ENCODE assay signal across 2 cellular contexts in genomic region chr6:125163339-125163738, GRCh38.
TF ChIP-seq lines count a peak whose summit lies in the region.
"Not testable (repeated sequence)": the region's sequence is repeated elsewhere in the genome, so short reads cannot be mapped to it uniquely, and the experiment has no call there.

No MANE protein-coding gene starts in this region.

TF ChIP-seq in K562, 482 proteins besides CTCF, POLR2A, EP300 and RAD21:
- TF ChIP-seq CEBPG (CRISPR knock-in tag; IDR thresholded peaks at IDR 0.05) (peak; percentile 54), CEBPG (tag; conservative IDR thresholded peaks at IDR 0.05 in 1 of 2, IDR thresholded peaks at IDR 0.05 in 1 of 2) (peak; percentile 44 to 89; a peak in 3 of 4 replicates), CEBPB (tag; IDR thresholded peaks at IDR 0.05) (0 out of 2 replicates have a peak, but pooled peaks have one; percentile 31), ZNF384 (IDR thresholded peaks at IDR 0.05; ENCODE audit: low read depth, low read length) (0 out of 2 replicates have a peak, but pooled peaks have one; percentile 11)
- TF ChIP-seq, protein P1, sequence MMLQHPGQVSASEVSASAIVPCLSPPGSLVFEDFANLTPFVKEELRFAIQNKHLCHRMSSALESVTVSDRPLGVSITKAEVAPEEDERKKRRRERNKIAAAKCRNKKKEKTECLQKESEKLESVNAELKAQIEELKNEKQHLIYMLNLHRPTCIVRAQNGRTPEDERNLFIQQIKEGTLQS (IDR thresholded peaks at IDR 0.05) = peak; percentile 59
- TF ChIP-seq, protein P1 (CRISPR knock-in tag; conservative IDR thresholded peaks at IDR 0.05) = not testable (repeated sequence)

TF ChIP-seq in HepG2, 621 proteins besides CTCF, POLR2A, EP300 and RAD21:
- TF ChIP-seq ATF7 (IDR thresholded peaks at IDR 0.05) = 0 out of 2 replicates have a peak, but pooled peaks have one; percentile 30
- TF ChIP-seq ATF7 (CRISPR knock-in tag; IDR thresholded peaks at IDR 0.05) = not testable (repeated sequence)
TF ChIP-seq in HepG2: peak in this region for 1; not testable (repeated sequence) for 620.
